Comparison of ENCODE assay signal across 8 cellular contexts in genomic region chr3:134794950-134795775, GRCh38.
DNase-seq lines count a peak whose midpoint lies in the region; ATAC-seq and TF ChIP-seq lines count a peak whose summit lies in the region.

Gene EPHB1, plus strand, starts transcription at chr3:134795260.

- H3K36me3 ChIP-seq in BLaER1: no peaks in the 10 kb centered on the region

- ATAC-seq in GM19025 (IDR thresholded peaks at IDR 0.05; ENCODE audit: low read depth, unreplicated experiment) (peak; percentile 63), HG03159 (IDR thresholded peaks at IDR 0.05; ENCODE audit: unreplicated experiment) (peak; percentile 79)

- peaks cover 16% of the 10 kb centered on the region for H3K4me1 ChIP-seq in BLaER1

- H3K27me3 ChIP-seq in BLaER1: peaks cover 46% of the 10 kb centered on the region

- no peaks in the 10 kb centered on the region for H3K9me3 ChIP-seq in BLaER1

- H3K4me3 ChIP-seq in BLaER1 (peak within 1 kb of the TSS; percentile 68), coronary artery (peak within 1 kb of the TSS; percentile 80)

- H3K4me2 ChIP-seq in BLaER1: peak within 1 kb of the TSS; percentile 99

- peaks cover 33% of the 10 kb centered on the region for H4K20me1 ChIP-seq in BLaER1

- peak; percentile 83 for TF ChIP-seq CTCF in coronary artery (IDR thresholded peaks at IDR 0.05)

- H3K27ac ChIP-seq in BLaER1 (no peak within 1 kb of the TSS), coronary artery (peak within 1 kb of the TSS in 1 of 2 donors; percentile 77)

- DNase-seq in NCI-H2171 (lab: John Stamatoyannopoulos, UW) (peak; percentile 96), coronary artery (ENCODE audit: low spot score) (peak; percentile 90), left kidney (ENCODE audit: low read depth, low spot score) (peak; percentile 98)
- peak; percentile 13 to 43 (median 20) for DNase-seq in activated CD4-positive, CD25-positive, alpha-beta regulatory T cell (lab: John Stamatoyannopoulos, UW)
- peak; percentile 74 for DNase-seq in stimulated activated CD4-positive, alpha-beta T cell treated with anti-CD3 and anti-CD28 coated beads, Interleukin-1b, Interleukin-23, amount 100 ng/mL, for 48 hours

- H3K9ac ChIP-seq in BLaER1: peak within 1 kb of the TSS; percentile 36; the same call in 1 of the 2 replicates

Comparison
In these comparisons a context has a peak if more than half of its experiments do, and no peak if none do; other contexts are left out.
1. DNase-seq: peak in every context shown above with its lines; median percentile 98 in left kidney; 96 in NCI-H2171; 90 in coronary artery; 74 in stimulated activated CD4-positive, alpha-beta T cell treated with anti-CD3 and anti-CD28 coated beads, Interleukin-1b, Interleukin-23, amount 100 ng/mL, for 48 hours; 20 in activated CD4-positive, CD25-positive, alpha-beta regulatory T cell.